8 cellular contexts compared by ENCODE assay signal in the genomic region with DNA sequence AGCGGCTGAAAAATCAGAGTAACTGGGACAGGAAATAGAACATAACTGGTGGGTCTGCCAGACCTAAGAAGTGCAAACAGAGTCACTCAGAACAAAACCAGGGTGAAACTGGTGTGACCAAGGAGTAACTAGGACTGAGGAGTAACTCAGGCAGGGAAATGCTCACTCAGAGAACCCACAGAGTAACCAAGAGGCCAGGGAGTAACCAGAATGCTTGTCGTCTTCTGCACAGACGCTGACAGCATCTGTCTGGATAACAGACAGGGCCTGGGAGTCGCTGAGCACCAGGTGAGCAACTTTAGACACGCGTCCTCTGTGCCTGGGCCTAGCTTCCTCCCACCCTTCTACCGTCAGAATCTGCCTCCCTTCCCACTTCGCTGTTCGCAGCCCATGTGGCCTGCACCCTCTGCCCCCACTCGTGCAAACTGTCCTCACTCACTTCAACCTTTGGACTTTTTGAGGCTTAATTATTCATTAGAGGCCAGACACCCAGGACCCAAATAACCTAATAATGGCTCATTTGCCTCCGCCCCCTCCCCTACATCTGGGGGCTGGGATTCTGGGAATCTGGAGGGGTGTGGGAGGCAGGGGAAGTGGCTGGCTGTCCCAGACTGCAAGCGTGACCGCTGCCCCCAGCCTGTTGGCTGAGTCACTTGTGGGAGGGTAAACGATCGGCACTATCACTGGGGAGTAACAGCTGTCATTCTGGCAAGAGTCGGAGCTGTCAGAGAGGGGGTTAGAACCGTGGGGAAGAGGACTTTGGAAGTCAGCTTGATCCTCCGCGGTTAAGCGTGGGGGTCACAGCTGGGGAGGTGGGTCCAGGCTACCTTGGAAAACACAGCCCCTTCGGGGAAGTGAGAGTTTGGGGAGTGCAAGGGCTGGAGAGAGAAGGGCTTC. TPM values are rescaled to one million over a fixed set of nuclear protein-coding genes. Genes with fewer than 3 reads are reported as not detected.
DNase-seq lines count a peak whose midpoint lies in the region; ATAC-seq and TF ChIP-seq lines count a peak whose summit lies in the region.

No MANE protein-coding gene starts in this region.

- H3K9me3 Mint-ChIP-seq in activated naive CD4-positive, alpha-beta T cell treated with anti-CD3 and anti-CD28 coated beads, Interleukin-2, amount 50 U/mL, for 24 hours = no peaks in the 10 kb centered on the region

- TF ChIP-seq CTCF in Peyer's patch (IDR thresholded peaks at IDR 0.05) = no peak
- no peak for TF ChIP-seq CTCF in smooth muscle cell (IDR thresholded peaks at IDR 0.05; ENCODE audit: borderline replicate concordance, insufficient read depth, poor library complexity, severe bottlenecking)

- ATAC-seq in GM19025 (IDR thresholded peaks at IDR 0.05; ENCODE audit: low read depth, unreplicated experiment) (peak; percentile 79), HG03135 (IDR thresholded peaks at IDR 0.05; ENCODE audit: unreplicated experiment) (peak; percentile 86)

- H3K9ac ChIP-seq in smooth muscle cell (ENCODE audit: low read depth) = peak overlapping the region; percentile 27

- peaks cover 0 to 22% (median 0%) of the 10 kb centered on the region in 3 donors for H3K36me3 ChIP-seq in Peyer's patch
- H3K36me3 ChIP-seq in iPS DF 6.9 (ENCODE audit: control insufficient read depth, insufficient read depth, low read length) = no peaks in the 10 kb centered on the region
- no peaks in the 10 kb centered on the region for H3K36me3 ChIP-seq in smooth muscle cell (ENCODE audit: low read depth)

- TF ChIP-seq POLR2A in Peyer's patch (IDR thresholded peaks at IDR 0.05) = no peak

- H3K4me3 ChIP-seq in Peyer's patch = peak overlapping the region; percentile 44 to 77 (median 66)
- peak overlapping the region; percentile 37; the same call in 1 of the 2 replicates for H3K4me3 ChIP-seq in iPS DF 6.9 (ENCODE audit: low read length)
- H3K4me3 ChIP-seq in smooth muscle cell = peak overlapping the region; percentile 55

- no peaks in the 10 kb centered on the region for H3K36me3 Mint-ChIP-seq in activated naive CD4-positive, alpha-beta T cell treated with anti-CD3 and anti-CD28 coated beads, Interleukin-2, amount 50 U/mL, for 24 hours

- peak overlapping the region; percentile 88 for H3K27ac Mint-ChIP-seq in activated naive CD4-positive, alpha-beta T cell treated with anti-CD3 and anti-CD28 coated beads, Interleukin-2, amount 50 U/mL, for 24 hours

- H3K79me2 ChIP-seq in smooth muscle cell (ENCODE audit: low read depth) = no peaks in the 10 kb centered on the region

- H3F3A ChIP-seq in smooth muscle cell (ENCODE audit: low read depth) = no peaks in the 10 kb centered on the region

- H3K4me1 ChIP-seq in Peyer's patch (peaks cover 4 to 42% (median 15%) of the 10 kb centered on the region in 4 donors), iPS DF 6.9 (ENCODE audit: control insufficient read depth, insufficient read depth, low read length) (peaks cover 4% of the 10 kb centered on the region), smooth muscle cell (ENCODE audit: low read depth) (peaks cover 15% of the 10 kb centered on the region)

- H2AFZ ChIP-seq in smooth muscle cell (ENCODE audit: low read depth) = peak overlapping the region; percentile 33

- peak overlapping the region; percentile 76 to 97 (median 86) for H3K27ac ChIP-seq in Peyer's patch
- H3K27ac ChIP-seq in iPS DF 6.9 (ENCODE audit: low read length) = no peak overlapping the region
- H3K27ac ChIP-seq in smooth muscle cell (ENCODE audit: low read depth) = peak overlapping the region; percentile 42

- H4K20me1 ChIP-seq in smooth muscle cell (ENCODE audit: low read depth) = no peaks in the 10 kb centered on the region

- no peaks in the 10 kb centered on the region for H3K27me3 Mint-ChIP-seq in activated naive CD4-positive, alpha-beta T cell treated with anti-CD3 and anti-CD28 coated beads, Interleukin-2, amount 50 U/mL, for 24 hours

- no CpG with 5 or more reads among the region's 21 CpGs for WGBS in iPS DF 6.9 (ENCODE audit: insufficient coverage, insufficient read length)
- 10% methylated on average over 21 of the region's 21 CpGs for WGBS in smooth muscle cell (ENCODE audit: low lambda C conversion rate)

- no peaks in the 10 kb centered on the region for H3K9me3 ChIP-seq in Peyer's patch
- no peaks in the 10 kb centered on the region for H3K9me3 ChIP-seq in iPS DF 6.9 (ENCODE audit: control insufficient read depth, insufficient read depth, low read length)
- H3K9me3 ChIP-seq in smooth muscle cell (replicated peaks; ENCODE audit: low read depth) = no peaks in the 10 kb centered on the region

- H3K27me3 ChIP-seq in Peyer's patch (no peaks in the 10 kb centered on the region), iPS DF 6.9 (ENCODE audit: control insufficient read depth, insufficient read depth, low read length) (no peaks in the 10 kb centered on the region; the same call in 1 of the 2 replicates), smooth muscle cell (ENCODE audit: low read depth) (no peaks in the 10 kb centered on the region)

- H3K4me1 Mint-ChIP-seq in activated naive CD4-positive, alpha-beta T cell treated with anti-CD3 and anti-CD28 coated beads, Interleukin-2, amount 50 U/mL, for 24 hours = peaks cover 58% of the 10 kb centered on the region

- peak overlapping the region; percentile 91 for H3K4me3 Mint-ChIP-seq in activated naive CD4-positive, alpha-beta T cell treated with anti-CD3 and anti-CD28 coated beads, Interleukin-2, amount 50 U/mL, for 24 hours

- DNase-seq in AG20443 (ENCODE audit: low spot score) = peak; percentile 68
- DNase-seq in Peyer's patch = peak; percentile 42 to 85 (median 84)
- DNase-seq in iPS DF 6.9 (ENCODE audit: low read depth, low spot score) = no peak
- DNase-seq in smooth muscle cell (lab: John Stamatoyannopoulos, UW; ENCODE audit: unreplicated experiment) = peak; percentile 34
- DNase-seq in 8988T = no peak

- peak overlapping the region; percentile 91 for H3K4me2 ChIP-seq in smooth muscle cell

RNA-seq across cellular contexts. Expression of a gene that starts 0.6 kb away (rescaled TPM):
- 100 to 1,000 TPM in 3 of 4 donors, 10 to 100 TPM in 1; 12.4 to 424 (median 260) TPM for total RNA-seq in Peyer's patch
- total RNA-seq in smooth muscle cell = 20.9 and 33.3 TPM in 2 replicates
- polyA plus RNA-seq in smooth muscle cell = 29.3 and 30.8 TPM in 2 replicates

RNA-seq across cellular contexts. Expression of a gene that starts 27.0 kb away (rescaled TPM):
- 10 to 100 TPM; 14.5 to 26.4 (median 18.4) TPM for total RNA-seq in Peyer's patch
- 14.0 and 23.0 TPM in 2 replicates for total RNA-seq in smooth muscle cell
- 19.8 and 23.4 TPM in 2 replicates for polyA plus RNA-seq in smooth muscle cell

RNA-seq across cellular contexts. Expression of a gene that starts 44.4 kb away (rescaled TPM):
- total RNA-seq in Peyer's patch (100 to 1,000 TPM in 1 of 4 donors, 10 to 100 TPM in 2, 1 to 10 TPM in 1; 5.0 to 119 (median 79.2) TPM), smooth muscle cell (0.76 TPM in 1 of 2 replicates, not detected in the other)
- polyA plus RNA-seq in smooth muscle cell = 0.45 TPM in 1 of 2 replicates, not detected in the other

Comparison
In these comparisons a context has a peak if more than half of its experiments do, and no peak if none do; other contexts are left out.
1. DNase-seq: peak in AG20443 (single experiment), Peyer's patch (3 of 3) and smooth muscle cell (single experiment); none in iPS DF 6.9 (single experiment) and 8988T (single experiment).
2. Peak in every context shown above with its lines, with median percentiles within 50 percentile points of each other: H3K4me3 ChIP-seq.